Comparison of ENCODE assay signal across 1 cellular context in genomic region chr2:9418746-9419145, GRCh38.
TF ChIP-seq lines count a peak whose summit lies in the region.

No MANE protein-coding gene starts in this region.

TF ChIP-seq in GM12878, 131 proteins besides CTCF, POLR2A, EP300 and RAD21:
- TF ChIP-seq CBX3 (IDR thresholded peaks at IDR 0.05; ENCODE audit: borderline replicate concordance, low read depth) (no peak), CUX1 (IDR thresholded peaks at IDR 0.05; ENCODE audit: insufficient replicate concordance, low read depth, low read length) (no peak), ELK1 (IDR thresholded peaks at IDR 0.05; ENCODE audit: low read depth, low read length) (no peak), HDAC6 (IDR thresholded peaks at IDR 0.05; ENCODE audit: unreplicated experiment) (no peak), TAF1 (IDR thresholded peaks at IDR 0.05; ENCODE audit: borderline replicate concordance, low read depth, low read length) (no peak), BCL11A (IDR thresholded peaks at IDR 0.05; ENCODE audit: low read depth, low read length) (no peak), ZNF384 (IDR thresholded peaks at IDR 0.05; ENCODE audit: borderline replicate concordance, low read depth, low read length) (no peak)
- TF ChIP-seq, protein P1, sequence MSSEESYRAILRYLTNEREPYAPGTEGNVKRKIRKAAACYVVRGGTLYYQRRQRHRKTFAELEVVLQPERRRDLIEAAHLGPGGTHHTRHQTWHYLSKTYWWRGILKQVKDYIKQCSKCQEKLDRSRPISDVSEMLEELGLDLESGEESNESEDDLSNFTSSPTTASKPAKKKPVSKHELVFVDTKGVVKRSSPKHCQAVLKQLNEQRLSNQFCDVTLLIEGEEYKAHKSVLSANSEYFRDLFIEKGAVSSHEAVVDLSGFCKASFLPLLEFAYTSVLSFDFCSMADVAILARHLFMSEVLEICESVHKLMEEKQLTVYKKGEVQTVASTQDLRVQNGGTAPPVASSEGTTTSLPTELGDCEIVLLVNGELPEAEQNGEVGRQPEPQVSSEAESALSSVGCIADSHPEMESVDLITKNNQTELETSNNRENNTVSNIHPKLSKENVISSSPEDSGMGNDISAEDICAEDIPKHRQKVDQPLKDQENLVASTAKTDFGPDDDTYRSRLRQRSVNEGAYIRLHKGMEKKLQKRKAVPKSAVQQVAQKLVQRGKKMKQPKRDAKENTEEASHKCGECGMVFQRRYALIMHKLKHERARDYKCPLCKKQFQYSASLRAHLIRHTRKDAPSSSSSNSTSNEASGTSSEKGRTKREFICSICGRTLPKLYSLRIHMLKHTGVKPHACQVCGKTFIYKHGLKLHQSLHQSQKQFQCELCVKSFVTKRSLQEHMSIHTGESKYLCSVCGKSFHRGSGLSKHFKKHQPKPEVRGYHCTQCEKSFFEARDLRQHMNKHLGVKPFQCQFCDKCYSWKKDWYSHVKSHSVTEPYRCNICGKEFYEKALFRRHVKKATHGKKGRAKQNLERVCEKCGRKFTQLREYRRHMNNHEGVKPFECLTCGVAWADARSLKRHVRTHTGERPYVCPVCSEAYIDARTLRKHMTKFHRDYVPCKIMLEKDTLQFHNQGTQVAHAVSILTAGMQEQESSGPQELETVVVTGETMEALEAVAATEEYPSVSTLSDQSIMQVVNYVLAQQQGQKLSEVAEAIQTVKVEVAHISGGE (CRISPR knock-in tag; IDR thresholded peaks at IDR 0.05): no peak
